In genomic region chr3:131608296-131608695, GRCh38 we compare ENCODE assay signal across 24 cellular contexts.
A peak's percentile ranks its signal among the peaks of the same experiment; 100 is the strongest.
DNase-seq lines count a peak whose midpoint lies in the region; ATAC-seq and TF ChIP-seq lines count a peak whose summit lies in the region.
"Had no signal": no experiment of that assay in that cellular context is flagged by ENCODE, and none has a peak within 500 bp of the region (broad histone marks: within the 10 kb centered on the region; RNA-seq: fewer than 3 reads in every experiment).

No MANE protein-coding gene starts in this region.

- peak; percentile 31 for DNase-seq in renal cortical epithelial cell (ENCODE audit: low read depth)
- no peak for DNase-seq in NCI-H82 treated with DMSO at 0.1 percent for 48 hours (lab: John Stamatoyannopoulos, UW; ENCODE audit: unreplicated experiment)
- DNase-seq in C1 segment of cervical spinal cord (lab: John Stamatoyannopoulos, UW), result no peak
- no peak for DNase-seq in KG1 (lab: John Stamatoyannopoulos, UW)
- DNase-seq: activated CD4-positive, alpha-beta T cell treated with anti-CD3 and anti-CD28 coated beads for 36 hours; activated gamma-delta T cell; activated T-cell treated with anti-CD3 and anti-CD28 coated beads, Interleukin-2, amount 50 U/mL, for 24 hours; caudate nucleus; cortex of kidney; DMS153; foreskin keratinocyte; GDM1; NCI-H146; NCI-H2107; NCI-H446 treated with DMSO at 0.1 percent for 48 hours; nephron progenitor cell; OCI-M1; ovary; stimulated activated CD4-positive, alpha-beta T cell treated with anti-CD3 and anti-CD28 coated beads, Interleukin-2, amount 100 ng/mL, for 24 hours had no signal

- TF ChIP-seq POLR2A in GM18505 (IDR thresholded peaks at IDR 0.05; ENCODE audit: borderline replicate concordance, extremely low read depth, insufficient read depth, insufficient read length), result no peak

- ATAC-seq in GM18505 (IDR thresholded peaks at IDR 0.05; ENCODE audit: unreplicated experiment), result peak; percentile 81
- ATAC-seq in GM19463 (IDR thresholded peaks at IDR 0.05; ENCODE audit: unreplicated experiment), result peak; percentile 65
- peak; percentile 58 for ATAC-seq in HG03196 (IDR thresholded peaks at IDR 0.05; ENCODE audit: unreplicated experiment)
- ATAC-seq: activated CD4-positive, alpha-beta T cell treated with anti-CD3 and anti-CD28 coated beads for 36 hours; esophagus mucosa; foreskin keratinocyte; Right ventricle myocardium inferior had no signal
